15 cellular contexts compared by ENCODE assay signal in genomic region chr20:53550590-53551187, GRCh38.
"Had no signal": no experiment of that assay in that cellular context is flagged by ENCODE, and none has a peak within 500 bp of the region (broad histone marks: within the 10 kb centered on the region; RNA-seq: fewer than 3 reads in every experiment).

No MANE protein-coding gene starts in this region.

- H3K27me3 ChIP-seq: ascending aorta, esophagus squamous epithelium, heart right ventricle had no signal

- H3K27me3 Mint-ChIP-seq: activated CD4-positive, alpha-beta memory T cell treated with anti-CD3 and anti-CD28 coated beads for 36 hours; activated naive CD8-positive, alpha-beta T cell treated with anti-CD3 and anti-CD28 coated beads, Interleukin-2, amount 10 ng/mL, durations not matched to agents 7 days and 5 days; memory B cell; natural killer cell treated with Interleukin-12 subunit alpha and Interleukin-12 subunit beta and Interleukin-15 and Interleukin-18, amount 100 ng/mL, for 72 hours; type B pancreatic cell had no signal

- H3K9me3 Mint-ChIP-seq: activated CD4-positive, alpha-beta memory T cell treated with anti-CD3 and anti-CD28 coated beads for 36 hours; activated naive CD8-positive, alpha-beta T cell treated with anti-CD3 and anti-CD28 coated beads, Interleukin-2, amount 10 ng/mL, durations not matched to agents 7 days and 5 days; activated T-cell treated with anti-CD3 and anti-CD28 coated beads, Interleukin-2, amount 50 U/mL, for 4 hours; memory B cell; natural killer cell treated with Interleukin-12 subunit alpha and Interleukin-12 subunit beta and Interleukin-15 and Interleukin-18, amount 100 ng/mL, for 72 hours; type B pancreatic cell had no signal

- DNase-seq: activated CD4-positive, alpha-beta memory T cell treated with anti-CD3 and anti-CD28 coated beads for 36 hours; activated gamma-delta T cell; activated naive CD8-positive, alpha-beta T cell treated with anti-CD3 and anti-CD28 coated beads, Interleukin-2, amount 10 ng/mL, durations not matched to agents 7 days and 5 days; activated T-cell treated with anti-CD3 and anti-CD28 coated beads, Interleukin-2, amount 50 U/mL, for 4 hours; esophagus squamous epithelium; heart right ventricle; islet precursor cell; psoas muscle; stimulated activated CD4-positive, alpha-beta T cell treated with anti-CD3 and anti-CD28 coated beads, Interleukin-2, amount 100 ng/mL, for 24 hours; stimulated activated naive CD4-positive, alpha-beta T cell treated with Interleukin-2 at 50 U/mL for 16 hours; T-helper 9 cell had no signal

- H3K4me3 Mint-ChIP-seq: activated CD4-positive, alpha-beta memory T cell treated with anti-CD3 and anti-CD28 coated beads for 36 hours; activated naive CD8-positive, alpha-beta T cell treated with anti-CD3 and anti-CD28 coated beads, Interleukin-2, amount 10 ng/mL, durations not matched to agents 7 days and 5 days; activated T-cell treated with anti-CD3 and anti-CD28 coated beads, Interleukin-2, amount 50 U/mL, for 4 hours; memory B cell; natural killer cell treated with Interleukin-12 subunit alpha and Interleukin-12 subunit beta and Interleukin-15 and Interleukin-18, amount 100 ng/mL, for 72 hours; type B pancreatic cell had no signal

- H3K36me3 Mint-ChIP-seq: activated CD4-positive, alpha-beta memory T cell treated with anti-CD3 and anti-CD28 coated beads for 36 hours; activated naive CD8-positive, alpha-beta T cell treated with anti-CD3 and anti-CD28 coated beads, Interleukin-2, amount 10 ng/mL, durations not matched to agents 7 days and 5 days; memory B cell; natural killer cell treated with Interleukin-12 subunit alpha and Interleukin-12 subunit beta and Interleukin-15 and Interleukin-18, amount 100 ng/mL, for 72 hours; type B pancreatic cell had no signal

- H3K27ac ChIP-seq: ascending aorta, esophagus squamous epithelium, heart right ventricle, psoas muscle had no signal

- H3K4me3 ChIP-seq: ascending aorta, esophagus squamous epithelium, heart right ventricle, psoas muscle had no signal

- H3K4me1 ChIP-seq: ascending aorta, esophagus squamous epithelium, psoas muscle had no signal

- H3K9me3 ChIP-seq: ascending aorta, esophagus squamous epithelium, heart right ventricle, psoas muscle had no signal

- H3K27ac Mint-ChIP-seq: activated CD4-positive, alpha-beta memory T cell treated with anti-CD3 and anti-CD28 coated beads for 36 hours; activated naive CD8-positive, alpha-beta T cell treated with anti-CD3 and anti-CD28 coated beads, Interleukin-2, amount 10 ng/mL, durations not matched to agents 7 days and 5 days; memory B cell; natural killer cell treated with Interleukin-12 subunit alpha and Interleukin-12 subunit beta and Interleukin-15 and Interleukin-18, amount 100 ng/mL, for 72 hours; type B pancreatic cell had no signal

- H3K36me3 ChIP-seq: ascending aorta, esophagus squamous epithelium, heart right ventricle had no signal
